12 cellular contexts compared by ENCODE assay signal in genomic region chr12:55908726-55909512, GRCh38. TPM values are rescaled to one million over a fixed set of nuclear protein-coding genes. Genes with fewer than 3 reads are reported as not detected.
A peak's percentile ranks its signal among the peaks of the same experiment; 100 is the strongest.
DNase-seq lines count a peak whose midpoint lies in the region; ATAC-seq, FAIRE-seq and TF ChIP-seq lines count a peak whose summit lies in the region.
"Had no signal": no experiment of that assay in that cellular context is flagged by ENCODE, and none has a peak within 500 bp of the region (broad histone marks: within the 10 kb centered on the region; RNA-seq: fewer than 3 reads in every experiment).

No MANE protein-coding gene starts in this region.

- H3K36me3 Mint-ChIP-seq in activated T-cell treated with anti-CD3 and anti-CD28 coated beads, Interleukin-2, amount 50 U/mL, for 24 hours (ENCODE audit: low read depth), result peaks cover 22% of the 10 kb centered on the region

- peak overlapping the region; percentile 61 for H3K4me2 ChIP-seq in HepG2 (ENCODE audit: low read depth, low read length)

- H3K4me1 Mint-ChIP-seq in activated T-cell treated with anti-CD3 and anti-CD28 coated beads, Interleukin-2, amount 50 U/mL, for 24 hours (ENCODE audit: low read depth), result peaks cover 21% of the 10 kb centered on the region

- H3K27ac ChIP-seq in brain microvascular endothelial cell (peak overlapping the region; percentile 68), HepG2 (ENCODE audit: extremely low read length, insufficient read depth, low read length) (peak overlapping the region; percentile 75), tibial artery (peak overlapping the region; percentile 11 to 34)

- no peaks in the 10 kb centered on the region for H3K9me3 Mint-ChIP-seq in activated T-cell treated with anti-CD3 and anti-CD28 coated beads, Interleukin-2, amount 50 U/mL, for 24 hours
- H3K9me3 Mint-ChIP-seq: activated T-cell treated with anti-CD3 and anti-CD28 coated beads, Interleukin-2, amount 50 U/mL, for 4 hours had no signal

- H3K9me3 ChIP-seq in HepG2 (ENCODE audit: low read length) (no peaks in the 10 kb centered on the region), tibial artery (no peaks in the 10 kb centered on the region)

- TF ChIP-seq RAD21 in HepG2 (CRISPR knock-in tag; IDR thresholded peaks at IDR 0.05), result no peak

- in situ Hi-C loops in brain microvascular endothelial cell (cut with HindIII; ENCODE audit: low pct_ligation_motif_present, low sequenced_read_pairs) (no loop called here), HepG2 (cut with HindIII; ENCODE audit: extremely low pct_ligation_motif_present, low pct_unique_long_range_greater_than_20kb) (no loop called here)

- POLR2A ChIA-PET in HepG2 (lab: Yijun Ruan, JAX), result interaction anchor here (0.5 to 1.2 kb wide), 4 partner anchors 21 to 79 kb away, joined by 3 read pairs; partner anchors contain the start of genes DNAJC14 and RAB5B

- peak overlapping the region; percentile 25 for H3K9ac ChIP-seq in HepG2 (ENCODE audit: insufficient read depth, low read depth, low read length)

- peak overlapping the region; percentile 55 for H3K27ac Mint-ChIP-seq in activated T-cell treated with anti-CD3 and anti-CD28 coated beads, Interleukin-2, amount 50 U/mL, for 24 hours

- H3K27me3 Mint-ChIP-seq in activated T-cell treated with anti-CD3 and anti-CD28 coated beads, Interleukin-2, amount 50 U/mL, for 24 hours, result no peaks in the 10 kb centered on the region

- CTCF ChIA-PET in HepG2 (lab: Yijun Ruan, JAX; ENCODE audit: low intra/inter-chr PET ratio, low total read pairs), result no interaction called here

- no TSS peak for BruUV-seq in HepG2 (replicated peaks; lab: Mats Ljungman, UMichigan)

- TF ChIP-seq EP300 in HepG2 (IDR thresholded peaks at IDR 0.05; ENCODE audit: low read depth in 2 of 2, low read length in 2 of 2) (peak in 1 of 2 experiments; percentile 63; a peak in 2 of 4 replicates), HepG2 (CRISPR knock-in tag; IDR thresholded peaks at IDR 0.05; ENCODE audit: borderline replicate concordance) (no peak)

- H3K36me3 ChIP-seq in brain microvascular endothelial cell (replicated peaks) (peaks cover 4% of the 10 kb centered on the region), HepG2 (replicated peaks in 1 of 2; ENCODE audit: control insufficient read depth in 1 of 2, insufficient read depth in 2 of 2, low read length in 2 of 2) (peaks cover 0 to 11% of the 10 kb centered on the region in 2 experiments; a peak in 2 of 5 replicates), tibial artery (peaks cover 0 to 9% (median 6%) of the 10 kb centered on the region in 3 donors)

- H3K27me3 ChIP-seq in brain microvascular endothelial cell (replicated peaks), result no peaks in the 10 kb centered on the region
- H3K27me3 ChIP-seq in HepG2 (ENCODE audit: control insufficient read depth in 1 of 2, insufficient read depth in 2 of 2, low read length in 2 of 2), result no peaks in the 10 kb centered on the region
- no peaks in the 10 kb centered on the region for H3K27me3 ChIP-seq in tibial artery

- H3K4me1 ChIP-seq in HepG2 (ENCODE audit: insufficient read depth, low read length) (peaks cover 34% of the 10 kb centered on the region), tibial artery (peaks cover 0 to 14% (median 5%) of the 10 kb centered on the region in 4 donors)

- no peak overlapping the region for H3K4me3 Mint-ChIP-seq in activated T-cell treated with anti-CD3 and anti-CD28 coated beads, Interleukin-2, amount 50 U/mL, for 24 hours
- H3K4me3 Mint-ChIP-seq: activated T-cell treated with anti-CD3 and anti-CD28 coated beads, Interleukin-2, amount 50 U/mL, for 4 hours had no signal

- ATAC-seq in HepG2 (peak; percentile 94), HG02623 (IDR thresholded peaks at IDR 0.05; ENCODE audit: unreplicated experiment) (no peak)
- ATAC-seq: activated T-cell treated with anti-CD3 and anti-CD28 coated beads, Interleukin-2, amount 50 U/mL, for 4 hours; esophagus mucosa had no signal

- intact Hi-C loops in HepG2 (cut with micrococcal nuclease; ENCODE audit: unreplicated experiment), result no loop called here
- intact Hi-C loops in tibial artery (cut with DNase I; ENCODE audit: low total_unique reads), result no loop called here

- FAIRE-seq in HepG2 (lab: Jason Lieb, UNC), result peak; percentile 62

- no peak overlapping the region for H2AFZ ChIP-seq in HepG2 (ENCODE audit: low read length)

- TF ChIP-seq POLR2A in HepG2 (IDR thresholded peaks at IDR 0.05; ENCODE audit: insufficient read depth in 1 of 2, low read depth in 2 of 2, low read length in 2 of 2), result no peak

- WGBS in HepG2 (ENCODE audit: low lambda C conversion rate), result 21% methylated on average over 8 of the region's 8 CpGs

- TF ChIP-seq CTCF in brain microvascular endothelial cell (IDR thresholded peaks at IDR 0.05; ENCODE audit: low read depth, low read length, missing control alignments) (no peak), HepG2 (CRISPR knock-in tag; IDR thresholded peaks at IDR 0.05) (no peak), tibial artery (IDR thresholded peaks at IDR 0.05) (no peak)

- no peak for DNase-seq in activated T-cell treated with anti-CD3 and anti-CD28 coated beads, Interleukin-2, amount 50 U/mL, for 24 hours
- no peak for DNase-seq in activated T-cell treated with anti-CD3 and anti-CD28 coated beads, Interleukin-2, amount 50 U/mL, for 1 hour
- peak; percentile 58 for DNase-seq in brain microvascular endothelial cell
- DNase-seq in HepG2 (ENCODE audit: low spot score), result peak; percentile 90
- DNase-seq in tibial artery, result no peak
- DNase-seq in NCI-H2227 (lab: John Stamatoyannopoulos, UW; ENCODE audit: unreplicated experiment), result no peak
- DNase-seq in NCI-H446 (lab: John Stamatoyannopoulos, UW), result no peak
- DNase-seq: activated T-cell treated with anti-CD3 and anti-CD28 coated beads, Interleukin-2, amount 50 U/mL, for 4 hours; NCI-H2029 treated with DMSO at 0.1 percent for 48 hours; SW 1271 had no signal

- H3K4me3 ChIP-seq in brain microvascular endothelial cell (ENCODE audit: low read depth, low read length), result no peak overlapping the region
- peak overlapping the region in 1 of 3 experiments; percentile 4; a peak in 1 of 6 replicates for H3K4me3 ChIP-seq in HepG2 (replicated peaks in 1 of 3; ENCODE audit: insufficient read depth in 1 of 3, low read depth in 2 of 3, low read length in 3 of 3)
- H3K4me3 ChIP-seq in tibial artery, result no peak overlapping the region

- no peaks in the 10 kb centered on the region; the same call in 1 of the 2 replicates for H4K20me1 ChIP-seq in HepG2 (ENCODE audit: insufficient read depth, low read length)

- H3K79me2 ChIP-seq in HepG2 (ENCODE audit: insufficient read depth, low read length), result peaks cover 14% of the 10 kb centered on the region

RNA-seq across cellular contexts. Expression of gene PYM1, which starts 18.8 kb away (rescaled TPM):
- 51.8 and 57.9 TPM in 2 replicates for total RNA-seq in HepG2 (2016; rRNA removed; fragmentation: Illumina TruSeq; extraction: Trizol)
- total RNA-seq in HepG2 (2016; cell fraction: cytosol; rRNA removed; fragmentation: Illumina TruSeq; extraction: Trizol; ENCODE audit: low read depth), result 37.7 and 39.0 TPM in 2 replicates
- total RNA-seq in HepG2 (2016; cell fraction: insoluble cytoplasmic fraction; rRNA removed; fragmentation: Illumina TruSeq; extraction: Trizol), result 54.4 and 54.6 TPM in 2 replicates
- total RNA-seq in HepG2 (2016; cell fraction: membrane; rRNA removed; fragmentation: Illumina TruSeq; extraction: Trizol), result 48.6 and 50.1 TPM in 2 replicates
- total RNA-seq in HepG2 (2016; cell fraction: nucleus; rRNA removed; fragmentation: Illumina TruSeq; extraction: Trizol), result 23.2 and 28.5 TPM in 2 replicates
- 40.7 and 44.0 TPM in 2 replicates for polyA plus RNA-seq in HepG2 (2011; rRNA removed)
- 44.1 and 48.8 TPM in 2 replicates for polyA plus RNA-seq in HepG2 (2011; cell fraction: cytosol; rRNA removed)
- polyA plus RNA-seq in HepG2 (2011; cell fraction: nucleus; rRNA removed), result 12.7 and 14.0 TPM in 2 replicates
- 24.5 and 31.8 TPM in 2 replicates for polyA plus RNA-seq in HepG2 (2012)
- 49.2 and 58.9 TPM in 2 replicates for polyA plus RNA-seq in HepG2 (2016; cell fraction: cytosol; fragmentation: Illumina TruSeq; extraction: Trizol; ENCODE audit: low read depth)
- 68.4 and 73.8 TPM in 2 replicates for polyA plus RNA-seq in HepG2 (2016; cell fraction: insoluble cytoplasmic fraction; fragmentation: Illumina TruSeq; extraction: Trizol; ENCODE audit: low read depth)
- 60.2 and 64.4 TPM in 2 replicates for polyA plus RNA-seq in HepG2 (2016; cell fraction: membrane; fragmentation: Illumina TruSeq; extraction: Trizol; ENCODE audit: low read depth)
- 42.0 and 47.6 TPM in 2 replicates for polyA plus RNA-seq in HepG2 (2016; cell fraction: nucleus; fragmentation: Illumina TruSeq; extraction: Trizol; ENCODE audit: insufficient read depth, low read depth)
- 21.7 and 25.5 TPM in 2 replicates for polyA minus RNA-seq in HepG2 (2011; rRNA and poly(A)+ RNA removed; ENCODE audit: low replicate concordance)
- polyA minus RNA-seq in HepG2 (2011; cell fraction: cytosol; rRNA and poly(A)+ RNA removed), result 18.1 and 21.4 TPM in 2 replicates
- 22.1 and 30.7 TPM in 2 replicates for polyA minus RNA-seq in HepG2 (2011; cell fraction: nucleus; rRNA and poly(A)+ RNA removed)

RNA-seq across cellular contexts. Expression of gene DGKA, which starts 22.0 kb away (rescaled TPM):
- 2.4 and 2.7 TPM in 2 replicates for total RNA-seq in HepG2 (2016; rRNA removed; fragmentation: Illumina TruSeq; extraction: Trizol)
- total RNA-seq in HepG2 (2016; cell fraction: cytosol; rRNA removed; fragmentation: Illumina TruSeq; extraction: Trizol; ENCODE audit: low read depth), result 1.1 and 1.9 TPM in 2 replicates
- total RNA-seq in HepG2 (2016; cell fraction: insoluble cytoplasmic fraction; rRNA removed; fragmentation: Illumina TruSeq; extraction: Trizol), result 2.7 and 2.9 TPM in 2 replicates
- 1.3 and 2.1 TPM in 2 replicates for total RNA-seq in HepG2 (2016; cell fraction: membrane; rRNA removed; fragmentation: Illumina TruSeq; extraction: Trizol)
- total RNA-seq in HepG2 (2016; cell fraction: nucleus; rRNA removed; fragmentation: Illumina TruSeq; extraction: Trizol), result 3.6 and 4.1 TPM in 2 replicates
- polyA plus RNA-seq in HepG2 (2011; rRNA removed), result 5.4 and 7.6 TPM in 2 replicates
- 4.6 and 23.7 TPM in 2 replicates for polyA plus RNA-seq in HepG2 (2011; cell fraction: cytosol; rRNA removed)
- 43.0 and 71.3 TPM in 2 replicates for polyA plus RNA-seq in HepG2 (2011; cell fraction: nucleus; rRNA removed)
- 8.8 and 12.1 TPM in 2 replicates for polyA plus RNA-seq in HepG2 (2012)
- polyA plus RNA-seq in HepG2 (2016; cell fraction: cytosol; fragmentation: Illumina TruSeq; extraction: Trizol; ENCODE audit: low read depth), result 0.36 and 0.54 TPM in 2 replicates
- 3.2 and 5.2 TPM in 2 replicates for polyA plus RNA-seq in HepG2 (2016; cell fraction: insoluble cytoplasmic fraction; fragmentation: Illumina TruSeq; extraction: Trizol; ENCODE audit: low read depth)
- 0.80 and 1.6 TPM in 2 replicates for polyA plus RNA-seq in HepG2 (2016; cell fraction: membrane; fragmentation: Illumina TruSeq; extraction: Trizol; ENCODE audit: low read depth)
- 6.1 and 11.3 TPM in 2 replicates for polyA plus RNA-seq in HepG2 (2016; cell fraction: nucleus; fragmentation: Illumina TruSeq; extraction: Trizol; ENCODE audit: insufficient read depth, low read depth)
- polyA minus RNA-seq in HepG2 (2011; rRNA and poly(A)+ RNA removed; ENCODE audit: low replicate concordance), result 6.8 and 8.5 TPM in 2 replicates
- 3.0 and 5.1 TPM in 2 replicates for polyA minus RNA-seq in HepG2 (2011; cell fraction: cytosol; rRNA and poly(A)+ RNA removed)
- polyA minus RNA-seq in HepG2 (2011; cell fraction: nucleus; rRNA and poly(A)+ RNA removed), result 14.8 and 18.0 TPM in 2 replicates

RNA-seq across cellular contexts. Expression of gene PMEL, which starts 56.9 kb away (rescaled TPM):
- total RNA-seq in HepG2 (2016; rRNA removed; fragmentation: Illumina TruSeq; extraction: Trizol), result 0.35 and 0.49 TPM in 2 replicates
- total RNA-seq in HepG2 (2016; cell fraction: cytosol; rRNA removed; fragmentation: Illumina TruSeq; extraction: Trizol; ENCODE audit: low read depth), result 0.18 and 0.20 TPM in 2 replicates
- total RNA-seq in HepG2 (2016; cell fraction: insoluble cytoplasmic fraction; rRNA removed; fragmentation: Illumina TruSeq; extraction: Trizol), result 0.59 and 0.76 TPM in 2 replicates
- total RNA-seq in HepG2 (2016; cell fraction: membrane; rRNA removed; fragmentation: Illumina TruSeq; extraction: Trizol), result 0.22 and 0.55 TPM in 2 replicates
- total RNA-seq in HepG2 (2016; cell fraction: nucleus; rRNA removed; fragmentation: Illumina TruSeq; extraction: Trizol), result 0.71 and 0.91 TPM in 2 replicates
- polyA plus RNA-seq in HepG2 (2011; rRNA removed), result 3.3 and 3.4 TPM in 2 replicates
- 1.9 and 3.0 TPM in 2 replicates for polyA plus RNA-seq in HepG2 (2011; cell fraction: cytosol; rRNA removed)
- polyA plus RNA-seq in HepG2 (2011; cell fraction: nucleus; rRNA removed), result 4.7 and 4.8 TPM in 2 replicates
- polyA plus RNA-seq in HepG2 (2012), result 1.3 and 1.5 TPM in 2 replicates
- 0.27 TPM in 1 of 2 replicates, not detected in the other for polyA plus RNA-seq in HepG2 (2016; cell fraction: cytosol; fragmentation: Illumina TruSeq; extraction: Trizol; ENCODE audit: low read depth)
- 0.81 TPM in 1 of 2 replicates, not detected in the other for polyA plus RNA-seq in HepG2 (2016; cell fraction: insoluble cytoplasmic fraction; fragmentation: Illumina TruSeq; extraction: Trizol; ENCODE audit: low read depth)
- 0.14 and 0.40 TPM in 2 replicates for polyA plus RNA-seq in HepG2 (2016; cell fraction: membrane; fragmentation: Illumina TruSeq; extraction: Trizol; ENCODE audit: low read depth)
- 1.4 TPM in 2 replicates for polyA plus RNA-seq in HepG2 (2016; cell fraction: nucleus; fragmentation: Illumina TruSeq; extraction: Trizol; ENCODE audit: insufficient read depth, low read depth)
- polyA minus RNA-seq in HepG2 (2011; rRNA and poly(A)+ RNA removed; ENCODE audit: low replicate concordance), result 1.8 and 3.6 TPM in 2 replicates
- 0.62 TPM in 1 of 2 replicates, not detected in the other for polyA minus RNA-seq in HepG2 (2011; cell fraction: cytosol; rRNA and poly(A)+ RNA removed)
- polyA minus RNA-seq in HepG2 (2011; cell fraction: nucleus; rRNA and poly(A)+ RNA removed), result 1.2 and 2.9 TPM in 2 replicates

RNA-seq across cellular contexts. Expression of gene CDK2, which starts 57.7 kb away (rescaled TPM):
- 47.5 and 52.0 TPM in 2 replicates for total RNA-seq in HepG2 (2016; rRNA removed; fragmentation: Illumina TruSeq; extraction: Trizol)
- total RNA-seq in HepG2 (2016; cell fraction: cytosol; rRNA removed; fragmentation: Illumina TruSeq; extraction: Trizol; ENCODE audit: low read depth), result 8.1 TPM in 2 replicates
- 46.4 and 50.0 TPM in 2 replicates for total RNA-seq in HepG2 (2016; cell fraction: insoluble cytoplasmic fraction; rRNA removed; fragmentation: Illumina TruSeq; extraction: Trizol)
- total RNA-seq in HepG2 (2016; cell fraction: membrane; rRNA removed; fragmentation: Illumina TruSeq; extraction: Trizol), result 17.5 and 18.3 TPM in 2 replicates
- 26.0 and 34.2 TPM in 2 replicates for total RNA-seq in HepG2 (2016; cell fraction: nucleus; rRNA removed; fragmentation: Illumina TruSeq; extraction: Trizol)
- polyA plus RNA-seq in HepG2 (2011; rRNA removed), result 42.0 and 52.6 TPM in 2 replicates
- polyA plus RNA-seq in HepG2 (2011; cell fraction: cytosol; rRNA removed), result 16.9 and 23.3 TPM in 2 replicates
- 32.7 and 37.9 TPM in 2 replicates for polyA plus RNA-seq in HepG2 (2011; cell fraction: nucleus; rRNA removed)
- polyA plus RNA-seq in HepG2 (2012), result 19.5 and 20.6 TPM in 2 replicates
- polyA plus RNA-seq in HepG2 (2016; cell fraction: cytosol; fragmentation: Illumina TruSeq; extraction: Trizol; ENCODE audit: low read depth), result 3.1 and 3.6 TPM in 2 replicates
- polyA plus RNA-seq in HepG2 (2016; cell fraction: insoluble cytoplasmic fraction; fragmentation: Illumina TruSeq; extraction: Trizol; ENCODE audit: low read depth), result 60.6 and 64.8 TPM in 2 replicates
- polyA plus RNA-seq in HepG2 (2016; cell fraction: membrane; fragmentation: Illumina TruSeq; extraction: Trizol; ENCODE audit: low read depth), result 8.3 and 9.6 TPM in 2 replicates
- 51.4 and 59.6 TPM in 2 replicates for polyA plus RNA-seq in HepG2 (2016; cell fraction: nucleus; fragmentation: Illumina TruSeq; extraction: Trizol; ENCODE audit: insufficient read depth, low read depth)
- polyA minus RNA-seq in HepG2 (2011; rRNA and poly(A)+ RNA removed; ENCODE audit: low replicate concordance), result 50.1 and 366 TPM in 2 replicates
- polyA minus RNA-seq in HepG2 (2011; cell fraction: cytosol; rRNA and poly(A)+ RNA removed), result 18.1 and 20.2 TPM in 2 replicates
- 11.6 and 12.1 TPM in 2 replicates for polyA minus RNA-seq in HepG2 (2011; cell fraction: nucleus; rRNA and poly(A)+ RNA removed)

Comparison
In these comparisons a context has a peak if more than half of its experiments do, and no peak if none do; other contexts are left out.
1. DNase-seq: peak in brain microvascular endothelial cell (single experiment) and HepG2 (single experiment); none in activated T-cell treated with anti-CD3 and anti-CD28 coated beads, Interleukin-2, amount 50 U/mL, for 24 hours (single experiment), activated T-cell treated with anti-CD3 and anti-CD28 coated beads, Interleukin-2, amount 50 U/mL, for 1 hour (single experiment), tibial artery (0 of 2), NCI-H2227 (single experiment) and NCI-H446 (0 of 2).
2. H3K27ac ChIP-seq: peak in every context shown above with its lines; median percentile 75 in HepG2; 68 in brain microvascular endothelial cell; 22 in tibial artery.